In genomic region chr19:14974488-14974887, GRCh38 we compare ENCODE assay signal across 38 cellular contexts. TPM values are rescaled to one million over a fixed set of nuclear protein-coding genes. Genes with fewer than 3 reads are reported as not detected.
"Had no signal": no experiment of that assay in that cellular context is flagged by ENCODE, and none has a peak within 500 bp of the region (broad histone marks: within the 10 kb centered on the region; RNA-seq: fewer than 3 reads in every experiment).

No MANE protein-coding gene starts in this region.

- H3K9me3 ChIP-seq: MG63 had no signal

- H3K36me3 ChIP-seq: MG63 had no signal

- H3K4me3 ChIP-seq: MG63 had no signal

- DNase-seq: Karpas-422, Kasumi-1, MG63, MM.1S, MV-4-11, NCI-H1048, NCI-H1092, NCI-H1105, NCI-H1105 treated with DMSO at 0.1 percent for 48 hours, NCI-H1417, NCI-H1417 treated with DMSO at 0.1 percent for 48 hours, NCI-H1436, NCI-H1436 treated with DMSO at 0.1 percent for 48 hours, NCI-H146, NCI-H1694, NCI-H1694 treated with DMSO at 0.1 percent for 48 hours, NCI-H187, NCI-H187 treated with DMSO at 0.1 percent for 48 hours, NCI-H1930, NCI-H2029, NCI-H2029 treated with DMSO at 0.1 percent for 48 hours, NCI-H2081, NCI-H2081 treated with DMSO at 0.1 percent for 48 hours, NCI-H2107, NCI-H2171, NCI-H2171 treated with DMSO at 0.1 percent for 48 hours, NCI-H2227 treated with DMSO at 0.1 percent for 48 hours, NCI-H226, NCI-H345, NCI-H446, NCI-H446 treated with DMSO at 0.1 percent for 48 hours, NCI-H510A, NCI-H510A treated with DMSO at 0.1 percent for 48 hours, NCI-H524 had no signal

RNA-seq across cellular contexts. Expression of gene SLC1A6, which starts 5.2 kb away (rescaled TPM):
- total RNA-seq: LHCN-M2, M059J, MCF 10A, NCI-H460 had no signal

RNA-seq across cellular contexts. Expression of gene OR7C2, which starts 33.2 kb away (rescaled TPM):
- total RNA-seq: LHCN-M2, M059J, MCF 10A, NCI-H460 had no signal
